Comparison of ENCODE assay signal across 22 cellular contexts in the genomic region with DNA sequence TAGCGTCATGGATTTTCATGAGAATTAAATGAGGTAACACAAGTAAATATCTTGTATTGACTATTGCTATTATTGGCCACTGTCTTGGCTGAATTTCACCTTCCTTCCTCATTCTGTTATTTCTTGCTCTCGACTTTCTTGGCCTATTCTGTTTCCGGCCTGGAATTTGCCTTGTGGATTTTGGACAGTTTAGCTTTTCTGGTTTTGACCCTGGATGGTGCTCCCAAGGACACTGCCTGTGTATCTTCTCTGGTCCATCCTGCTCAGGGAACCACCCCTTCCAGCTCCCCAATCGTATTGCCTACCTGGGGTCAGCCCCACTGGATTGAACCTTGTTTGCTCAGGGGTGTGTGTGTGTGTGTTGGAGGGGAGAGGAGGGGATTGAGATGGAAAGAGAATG.
"Had no signal": no experiment of that assay in that cellular context is flagged by ENCODE, and none has a peak within 500 bp of the region (broad histone marks: within the 10 kb centered on the region; RNA-seq: fewer than 3 reads in every experiment).

No MANE protein-coding gene starts in this region.

- H3K27me3 ChIP-seq: dorsolateral prefrontal cortex, neural progenitor cell, right atrium auricular region, transverse colon had no signal

- H3K36me3 ChIP-seq: neural progenitor cell, prostate gland, right atrium auricular region, transverse colon had no signal

- H3K4me3 ChIP-seq: dorsolateral prefrontal cortex, lung, neural progenitor cell, prostate gland, right atrium auricular region, transverse colon had no signal

- H3K27ac ChIP-seq: dorsolateral prefrontal cortex, neural progenitor cell, prostate gland, right atrium auricular region, transverse colon had no signal

- H3K9ac ChIP-seq: neural progenitor cell had no signal

- DNase-seq: caudate nucleus; cerebellar nuclear complex; dorsolateral prefrontal cortex; effector CD4-positive, alpha-beta T cell; hypothalamus; immature natural killer cell; islet precursor cell; kidney glomerular epithelial cell; left colon; naive B cell; small intestine; stimulated activated CD4-positive, alpha-beta T cell treated with anti-CD3 and anti-CD28 coated beads, Interleukin-1b, Interleukin-23, amount 100 ng/mL, for 48 hours; stimulated activated CD4-positive, alpha-beta T cell treated with anti-CD3 and anti-CD28 coated beads, Interleukin-4, amount 100 ng/mL, for 1 hour; stimulated activated CD8-positive, alpha-beta memory T cell treated with anti-CD3 and anti-CD28 coated beads, Interleukin-4, amount 100 ng/mL, for 48 hours; stimulated activated naive CD4-positive, alpha-beta T cell; stimulated activated naive CD8-positive, alpha-beta T cell treated with anti-CD3 and anti-CD28 coated beads, Interleukin-15, amount 100 ng/mL, for 72 hours; transverse colon had no signal

- ATAC-seq: natural killer cell treated with Interleukin-12 subunit alpha and Interleukin-12 subunit beta and Interleukin-15 and Interleukin-18, amount 100 ng/mL, for 72 hours; stimulated activated naive CD8-positive, alpha-beta T cell treated with anti-CD3 and anti-CD28 coated beads, Interleukin-15, amount 100 ng/mL, for 72 hours had no signal

- H3K9me3 ChIP-seq: prostate gland, right atrium auricular region, transverse colon had no signal
